2 cellular contexts compared by ENCODE assay signal in genomic region chr10:119413738-119414611, GRCh38.
TF ChIP-seq lines count a peak whose summit lies in the region.

No MANE protein-coding gene starts in this region.

TF ChIP-seq in SK-N-SH treated with all-trans-retinoic acid at 6 μM for 48 hours, 23 proteins besides CTCF, POLR2A, EP300 and RAD21 (continued from another document):
- no peak for TF ChIP-seq ZNF565 (CRISPR knock-in tag; conservative IDR thresholded peaks at IDR 0.05; ENCODE audit: low read depth)

TF ChIP-seq in SK-N-SH, 30 proteins besides CTCF, POLR2A, EP300 and RAD21 (continued from another document):
- no peak for TF ChIP-seq ZBTB33 (IDR thresholded peaks at IDR 0.05; ENCODE audit: borderline replicate concordance, low read depth)
- no peak for TF ChIP-seq JUND (IDR thresholded peaks at IDR 0.05)
- TF ChIP-seq SMC3 (IDR thresholded peaks at IDR 0.05; ENCODE audit: low read depth, low read length) = no peak
- TF ChIP-seq GATA2 (CRISPR knock-in tag; IDR thresholded peaks at IDR 0.05) = no peak
- no peak for TF ChIP-seq GABPA (IDR thresholded peaks at IDR 0.05; ENCODE audit: low read depth)
- no peak for TF ChIP-seq FOXJ3 (CRISPR knock-in tag; IDR thresholded peaks at IDR 0.05)
- no peak for TF ChIP-seq MEF2A (IDR thresholded peaks at IDR 0.05; ENCODE audit: borderline replicate concordance, low read depth)
- no peak for TF ChIP-seq RFX5 (IDR thresholded peaks at IDR 0.05; ENCODE audit: low read length)
TF ChIP-seq in SK-N-SH: peak in this region for 0.
